ENCODE assay signal across 9 cellular contexts in genomic region chr17:78716292-78716691, GRCh38.
DNase-seq lines count a peak whose midpoint lies in the region; TF ChIP-seq lines count a peak whose summit lies in the region.
"Had no signal": no experiment of that assay in that cellular context is flagged by ENCODE, and none has a peak within 500 bp of the region (broad histone marks: within the 10 kb centered on the region; RNA-seq: fewer than 3 reads in every experiment).

No MANE protein-coding gene starts in this region.

- no peak overlapping the region for H3K18ac ChIP-seq in mesendoderm (ENCODE audit: low read length)

- H3K9me3 ChIP-seq in MM.1S (replicated peaks; ENCODE audit: insufficient read depth, low read length) = no peaks in the 10 kb centered on the region
- H3K9me3 ChIP-seq in mammary epithelial cell (replicated peaks; ENCODE audit: insufficient read depth, low read length) = no peaks in the 10 kb centered on the region
- no peaks in the 10 kb centered on the region for H3K9me3 ChIP-seq in neural cell (ENCODE audit: low read length)
- H3K9me3 ChIP-seq: ovary had no signal

- no peaks in the 10 kb centered on the region for H3K27me3 ChIP-seq in MM.1S (replicated peaks; ENCODE audit: insufficient read depth, low read length)
- no peaks in the 10 kb centered on the region for H3K27me3 ChIP-seq in mammary epithelial cell (ENCODE audit: insufficient read depth, low read length)
- no peaks in the 10 kb centered on the region for H3K27me3 ChIP-seq in neural cell (ENCODE audit: insufficient read depth, low read depth, low read length)
- no peaks in the 10 kb centered on the region for H3K27me3 ChIP-seq in mesendoderm (ENCODE audit: insufficient read depth, low read length, poor library complexity)
- no peaks in the 10 kb centered on the region for H3K27me3 ChIP-seq in H7 (ENCODE audit: control insufficient read depth, insufficient read depth, low read length)
- H3K27me3 ChIP-seq: ovary had no signal

- H3F3A ChIP-seq in MM.1S (ENCODE audit: insufficient read depth, low read length) (peaks cover 63% of the 10 kb centered on the region), neural cell (ENCODE audit: insufficient read depth, low read length, poor library complexity, severe bottlenecking) (no peaks in the 10 kb centered on the region)

- no peak overlapping the region for H2BK120ac ChIP-seq in mesendoderm (ENCODE audit: low read depth, low read length)

- CTCF ChIA-PET in mammary epithelial cell (lab: Charles Lee; ENCODE audit: low non-redundant PET) = no interaction called here

- H3K27ac ChIP-seq in MM.1S (ENCODE audit: low read length) (peak overlapping the region; percentile 97), mammary epithelial cell (ENCODE audit: insufficient read depth, low read depth, low read length) (peak overlapping the region; percentile 62), neural cell (ENCODE audit: low read length) (no peak overlapping the region), mesendoderm (ENCODE audit: low read depth, low read length) (no peak overlapping the region)

- no peak overlapping the region for H4K8ac ChIP-seq in mesendoderm (ENCODE audit: low read depth, low read length)

- H3K4ac ChIP-seq in mesendoderm (ENCODE audit: low read depth, low read length) = no peak overlapping the region

- no TSS peak for BruUV-seq in mammary epithelial cell (replicated peaks; lab: Mats Ljungman, UMichigan)

- dilution Hi-C loops in mammary epithelial cell (cut with HindIII; ENCODE audit: low sequenced_read_pairs) = no loop called here

- no peaks in the 10 kb centered on the region for H3K36me3 ChIP-seq in MM.1S (replicated peaks; ENCODE audit: insufficient read depth, low read length)
- H3K36me3 ChIP-seq in mammary epithelial cell (ENCODE audit: insufficient read depth, low read length) = no peaks in the 10 kb centered on the region
- no peaks in the 10 kb centered on the region for H3K36me3 ChIP-seq in neural cell (ENCODE audit: insufficient read depth, low read length)
- no peaks in the 10 kb centered on the region for H3K36me3 ChIP-seq in mesendoderm (ENCODE audit: control insufficient read depth, insufficient read depth, low read length)
- no peaks in the 10 kb centered on the region for H3K36me3 ChIP-seq in H7 (replicated peaks; ENCODE audit: control insufficient read depth, insufficient read depth, low read length)
- H3K36me3 ChIP-seq: ovary had no signal

- H3K9ac ChIP-seq in MM.1S (ENCODE audit: low read length) = peak overlapping the region; percentile 83
- peak overlapping the region; percentile 67 for H3K9ac ChIP-seq in mammary epithelial cell (ENCODE audit: insufficient read depth, low read length)
- peak overlapping the region; percentile 70 for H3K9ac ChIP-seq in neural cell (ENCODE audit: low read length)
- H3K9ac ChIP-seq in mesendoderm (ENCODE audit: low read length) = no peak overlapping the region

- peaks cover 17% of the 10 kb centered on the region for H4K20me1 ChIP-seq in MM.1S (ENCODE audit: insufficient read depth, low read length)
- H4K20me1 ChIP-seq in mammary epithelial cell (ENCODE audit: insufficient read depth, low read length) = no peaks in the 10 kb centered on the region
- H4K20me1 ChIP-seq in neural cell (ENCODE audit: insufficient read depth) = no peaks in the 10 kb centered on the region

- H3K56ac ChIP-seq in mesendoderm (ENCODE audit: low read length) = no peak overlapping the region

- DNase-seq in CD1c-positive myeloid dendritic cell (ENCODE audit: extremely low spot score) (peak; percentile 25), MM.1S (no peak), mammary epithelial cell (no peak), mesendoderm (no peak), H7 (no peak), iPS-NIHi11 (ENCODE audit: low spot score) (no peak), hepatic stellate cell (ENCODE audit: low spot score) (no peak)

- H3K79me2 ChIP-seq in MM.1S (ENCODE audit: low read length) (peaks cover 97% of the 10 kb centered on the region), mammary epithelial cell (ENCODE audit: insufficient read depth, low read length) (peaks cover 98% of the 10 kb centered on the region), neural cell (replicated peaks; ENCODE audit: insufficient read depth, low read length) (peaks cover 66% of the 10 kb centered on the region), mesendoderm (ENCODE audit: control insufficient read depth, insufficient read depth, low read length) (no peaks in the 10 kb centered on the region)

- H3K4me1 ChIP-seq in MM.1S (ENCODE audit: low read length) (peaks cover 56% of the 10 kb centered on the region), mammary epithelial cell (ENCODE audit: insufficient read depth, low read length) (peaks cover 33% of the 10 kb centered on the region), mesendoderm (ENCODE audit: control insufficient read depth, low read depth, low read length) (no peaks in the 10 kb centered on the region)

- no peak for TF ChIP-seq RAD21 in neural cell (conservative IDR thresholded peaks at IDR 0.05)

- no peak overlapping the region for H2AK5ac ChIP-seq in mesendoderm (ENCODE audit: low read length)

- H3K9me2 ChIP-seq in MM.1S (replicated peaks; ENCODE audit: insufficient read depth, low read length) = no peaks in the 10 kb centered on the region
- H3K9me2 ChIP-seq in neural cell (ENCODE audit: insufficient read depth, low read length) = no peaks in the 10 kb centered on the region

- H3K4me2 ChIP-seq in MM.1S (ENCODE audit: low read depth, low read length) = peak overlapping the region; percentile 85
- peak overlapping the region; percentile 95 for H3K4me2 ChIP-seq in mammary epithelial cell (ENCODE audit: insufficient read depth, low read depth, low read length)
- peak overlapping the region; percentile 96 for H3K4me2 ChIP-seq in neural cell (ENCODE audit: low read length)
- no peak overlapping the region for H3K4me2 ChIP-seq in mesendoderm (ENCODE audit: low read length)

- intact Hi-C loops in mammary epithelial cell (cut with micrococcal nuclease) = no loop called here

- H4K5ac ChIP-seq in mesendoderm (ENCODE audit: low read length) = no peak overlapping the region

- H2BK15ac ChIP-seq in mesendoderm (replicated peaks; ENCODE audit: low read depth) = no peak overlapping the region

- H2BK5ac ChIP-seq in mesendoderm (ENCODE audit: low read length) = no peak overlapping the region

- no peak for TF ChIP-seq EP300 in neural cell (conservative IDR thresholded peaks at IDR 0.05; ENCODE audit: poor library complexity, severe bottlenecking)

- no peak overlapping the region for H2AFZ ChIP-seq in MM.1S (ENCODE audit: low read length)
- no peak overlapping the region for H2AFZ ChIP-seq in mammary epithelial cell (ENCODE audit: low read depth, low read length)
- no peak overlapping the region for H2AFZ ChIP-seq in neural cell (ENCODE audit: low read depth, low read length)

- H3K79me1 ChIP-seq in mesendoderm (ENCODE audit: low read length) = peaks cover 3% of the 10 kb centered on the region

- no peak for TF ChIP-seq CTCF in MM.1S (IDR thresholded peaks at IDR 0.05; ENCODE audit: low read length)
- no peak for TF ChIP-seq CTCF in mammary epithelial cell (conservative IDR thresholded peaks at IDR 0.05 in 1 of 2, IDR thresholded peaks at IDR 0.05 in 1 of 2; ENCODE audit: extremely low read depth in 1 of 2, insufficient read depth in 1 of 2, low read depth in 1 of 2, low read length in 2 of 2)
- no peak for TF ChIP-seq CTCF in neural cell (IDR thresholded peaks at IDR 0.05; ENCODE audit: poor library complexity, severe bottlenecking)

- H3K4me3 ChIP-seq in MM.1S (ENCODE audit: low read length) (peak overlapping the region; percentile 58), mammary epithelial cell (replicated peaks in 1 of 3; ENCODE audit: insufficient read depth in 1 of 3, low read depth in 2 of 3, low read length in 3 of 3) (no peak overlapping the region), neural cell (ENCODE audit: low read length) (peak overlapping the region; percentile 82), mesendoderm (ENCODE audit: low read length) (no peak overlapping the region), H7 (ENCODE audit: insufficient read depth, low read depth, low read length) (no peak overlapping the region)

- in situ Hi-C loops in mammary epithelial cell (cut with MboI; ENCODE audit: low sequenced_read_pairs in 2 of 2) = no loop called here

- H3K23ac ChIP-seq in mesendoderm (ENCODE audit: low read length) = no peak overlapping the region

- WGBS in mammary epithelial cell (ENCODE audit: low coverage, missing lambda C conversion rate) = 62% methylated on average over 1 of the region's 1 CpG
- no CpG with 5 or more reads among the region's 1 CpG for WGBS in mesendoderm (ENCODE audit: extremely low coverage, insufficient coverage, low lambda C conversion rate)

TF ChIP-seq in neural cell, 6 proteins besides CTCF, POLR2A, EP300 and RAD21:
- no peak for TF ChIP-seq TAF1 (IDR thresholded peaks at IDR 0.05; ENCODE audit: low read depth)
- TF ChIP-seq EZH2 (IDR thresholded peaks at IDR 0.05; ENCODE audit: borderline replicate concordance, insufficient read depth, low read length, poor library complexity, severe bottlenecking) = no peak
- TF ChIP-seq REST (IDR thresholded peaks at IDR 0.05; ENCODE audit: borderline replicate concordance) = no peak
- no peak for TF ChIP-seq SMC3 (conservative IDR thresholded peaks at IDR 0.05; ENCODE audit: poor library complexity)
- no peak for TF ChIP-seq POLR2AphosphoS5 (IDR thresholded peaks at IDR 0.05)
- TF ChIP-seq MXI1 (conservative IDR thresholded peaks at IDR 0.05; ENCODE audit: poor library complexity, severe bottlenecking) = no peak

Comparison
In these comparisons a context has a peak if more than half of its experiments do, and no peak if none do; other contexts are left out.
1. H3K27ac ChIP-seq: peak in MM.1S (single experiment) and mammary epithelial cell (single experiment); none in neural cell (single experiment) and mesendoderm (single experiment).
2. H3K4me3 ChIP-seq: peak in MM.1S (single experiment) and neural cell (single experiment); none in mammary epithelial cell (0 of 3), mesendoderm (single experiment) and H7 (single experiment).